In genomic region chr5:172006378-172007152, GRCh38 we compare ENCODE assay signal across 1 cellular context.
TF ChIP-seq lines count a peak whose summit lies in the region.

FBXW11 (minus strand) TSS chr5:172006638; CDS start chr5:172006502, 136 bp downstream.

TF ChIP-seq in WTC11, 78 proteins besides CTCF, POLR2A, EP300 and RAD21 (continued from another document):
- TF ChIP-seq, protein P1, sequence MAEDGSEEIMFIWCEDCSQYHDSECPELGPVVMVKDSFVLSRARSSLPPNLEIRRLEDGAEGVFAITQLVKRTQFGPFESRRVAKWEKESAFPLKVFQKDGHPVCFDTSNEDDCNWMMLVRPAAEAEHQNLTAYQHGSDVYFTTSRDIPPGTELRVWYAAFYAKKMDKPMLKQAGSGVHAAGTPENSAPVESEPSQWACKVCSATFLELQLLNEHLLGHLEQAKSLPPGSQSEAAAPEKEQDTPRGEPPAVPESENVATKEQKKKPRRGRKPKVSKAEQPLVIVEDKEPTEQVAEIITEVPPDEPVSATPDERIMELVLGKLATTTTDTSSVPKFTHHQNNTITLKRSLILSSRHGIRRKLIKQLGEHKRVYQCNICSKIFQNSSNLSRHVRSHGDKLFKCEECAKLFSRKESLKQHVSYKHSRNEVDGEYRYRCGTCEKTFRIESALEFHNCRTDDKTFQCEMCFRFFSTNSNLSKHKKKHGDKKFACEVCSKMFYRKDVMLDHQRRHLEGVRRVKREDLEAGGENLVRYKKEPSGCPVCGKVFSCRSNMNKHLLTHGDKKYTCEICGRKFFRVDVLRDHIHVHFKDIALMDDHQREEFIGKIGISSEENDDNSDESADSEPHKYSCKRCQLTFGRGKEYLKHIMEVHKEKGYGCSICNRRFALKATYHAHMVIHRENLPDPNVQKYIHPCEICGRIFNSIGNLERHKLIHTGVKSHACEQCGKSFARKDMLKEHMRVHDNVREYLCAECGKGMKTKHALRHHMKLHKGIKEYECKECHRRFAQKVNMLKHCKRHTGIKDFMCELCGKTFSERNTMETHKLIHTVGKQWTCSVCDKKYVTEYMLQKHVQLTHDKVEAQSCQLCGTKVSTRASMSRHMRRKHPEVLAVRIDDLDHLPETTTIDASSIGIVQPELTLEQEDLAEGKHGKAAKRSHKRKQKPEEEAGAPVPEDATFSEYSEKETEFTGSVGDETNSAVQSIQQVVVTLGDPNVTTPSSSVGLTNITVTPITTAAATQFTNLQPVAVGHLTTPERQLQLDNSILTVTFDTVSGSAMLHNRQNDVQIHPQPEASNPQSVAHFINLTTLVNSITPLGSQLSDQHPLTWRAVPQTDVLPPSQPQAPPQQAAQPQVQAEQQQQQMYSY (CRISPR knock-in tag; IDR thresholded peaks at IDR 0.05) = no peak
- TF ChIP-seq CBFB (CRISPR knock-in tag; IDR thresholded peaks at IDR 0.05; ENCODE audit: low read depth) (no peak), FOXP1 (CRISPR knock-in tag; IDR thresholded peaks at IDR 0.05; ENCODE audit: borderline replicate concordance) (peak; percentile 71), MXD4 (CRISPR knock-in tag; IDR thresholded peaks at IDR 0.05; ENCODE audit: borderline replicate concordance) (no peak), ZNF263 (CRISPR knock-in tag; IDR thresholded peaks at IDR 0.05; ENCODE audit: low read depth) (peak; percentile 89), ZNF423 (CRISPR knock-in tag; IDR thresholded peaks at IDR 0.05) (no peak), JUN (CRISPR knock-in tag; IDR thresholded peaks at IDR 0.05) (0 out of 2 replicates have a peak, but pooled peaks have one; percentile 39), ESRRA (CRISPR knock-in tag; IDR thresholded peaks at IDR 0.05; ENCODE audit: borderline replicate concordance) (0 out of 2 replicates have a peak, but pooled peaks have one; percentile 40), ZNF317 (CRISPR knock-in tag; IDR thresholded peaks at IDR 0.05; ENCODE audit: borderline replicate concordance, low read depth) (0 out of 2 replicates have a peak, but pooled peaks have one; percentile 6), ZNF232 (CRISPR knock-in tag; IDR thresholded peaks at IDR 0.05) (0 out of 2 replicates have a peak, but pooled peaks have one; percentile 38), HMGXB4 (CRISPR knock-in tag; IDR thresholded peaks at IDR 0.05) (peak; percentile 77), FOXK1 (CRISPR knock-in tag; IDR thresholded peaks at IDR 0.05) (peak; percentile 64; the same call in 1 of the 2 replicates), PRRX2 (CRISPR knock-in tag; IDR thresholded peaks at IDR 0.05) (no peak), ZNF121 (CRISPR knock-in tag; IDR thresholded peaks at IDR 0.05) (no peak), ZNF512 (CRISPR knock-in tag; IDR thresholded peaks at IDR 0.05; ENCODE audit: borderline replicate concordance) (no peak), ARID4B (CRISPR knock-in tag; IDR thresholded peaks at IDR 0.05; ENCODE audit: borderline replicate concordance) (peak; percentile 67; the same call in 1 of the 2 replicates), SP1 (CRISPR knock-in tag; conservative IDR thresholded peaks at IDR 0.05) (peak; percentile 81)
- TF ChIP-seq, protein P2, sequence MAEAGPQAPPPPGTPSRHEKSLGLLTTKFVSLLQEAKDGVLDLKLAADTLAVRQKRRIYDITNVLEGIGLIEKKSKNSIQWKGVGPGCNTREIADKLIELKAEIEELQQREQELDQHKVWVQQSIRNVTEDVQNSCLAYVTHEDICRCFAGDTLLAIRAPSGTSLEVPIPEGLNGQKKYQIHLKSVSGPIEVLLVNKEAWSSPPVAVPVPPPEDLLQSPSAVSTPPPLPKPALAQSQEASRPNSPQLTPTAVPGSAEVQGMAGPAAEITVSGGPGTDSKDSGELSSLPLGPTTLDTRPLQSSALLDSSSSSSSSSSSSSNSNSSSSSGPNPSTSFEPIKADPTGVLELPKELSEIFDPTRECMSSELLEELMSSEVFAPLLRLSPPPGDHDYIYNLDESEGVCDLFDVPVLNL (CRISPR knock-in tag; IDR thresholded peaks at IDR 0.05; ENCODE audit: borderline replicate concordance, low read depth) = peak; percentile 81; the same call in 1 of the 2 replicates
- TF ChIP-seq, protein P3, sequence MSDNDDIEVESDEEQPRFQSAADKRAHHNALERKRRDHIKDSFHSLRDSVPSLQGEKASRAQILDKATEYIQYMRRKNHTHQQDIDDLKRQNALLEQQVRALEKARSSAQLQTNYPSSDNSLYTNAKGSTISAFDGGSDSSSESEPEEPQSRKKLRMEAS (CRISPR knock-in tag; IDR thresholded peaks at IDR 0.05) = peak; percentile 81
- TF ChIP-seq, protein P4, sequence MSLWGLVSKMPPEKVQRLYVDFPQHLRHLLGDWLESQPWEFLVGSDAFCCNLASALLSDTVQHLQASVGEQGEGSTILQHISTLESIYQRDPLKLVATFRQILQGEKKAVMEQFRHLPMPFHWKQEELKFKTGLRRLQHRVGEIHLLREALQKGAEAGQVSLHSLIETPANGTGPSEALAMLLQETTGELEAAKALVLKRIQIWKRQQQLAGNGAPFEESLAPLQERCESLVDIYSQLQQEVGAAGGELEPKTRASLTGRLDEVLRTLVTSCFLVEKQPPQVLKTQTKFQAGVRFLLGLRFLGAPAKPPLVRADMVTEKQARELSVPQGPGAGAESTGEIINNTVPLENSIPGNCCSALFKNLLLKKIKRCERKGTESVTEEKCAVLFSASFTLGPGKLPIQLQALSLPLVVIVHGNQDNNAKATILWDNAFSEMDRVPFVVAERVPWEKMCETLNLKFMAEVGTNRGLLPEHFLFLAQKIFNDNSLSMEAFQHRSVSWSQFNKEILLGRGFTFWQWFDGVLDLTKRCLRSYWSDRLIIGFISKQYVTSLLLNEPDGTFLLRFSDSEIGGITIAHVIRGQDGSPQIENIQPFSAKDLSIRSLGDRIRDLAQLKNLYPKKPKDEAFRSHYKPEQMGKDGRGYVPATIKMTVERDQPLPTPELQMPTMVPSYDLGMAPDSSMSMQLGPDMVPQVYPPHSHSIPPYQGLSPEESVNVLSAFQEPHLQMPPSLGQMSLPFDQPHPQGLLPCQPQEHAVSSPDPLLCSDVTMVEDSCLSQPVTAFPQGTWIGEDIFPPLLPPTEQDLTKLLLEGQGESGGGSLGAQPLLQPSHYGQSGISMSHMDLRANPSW (CRISPR knock-in tag; conservative IDR thresholded peaks at IDR 0.05; ENCODE audit: low read depth) = no peak
- TF ChIP-seq, protein P5, sequence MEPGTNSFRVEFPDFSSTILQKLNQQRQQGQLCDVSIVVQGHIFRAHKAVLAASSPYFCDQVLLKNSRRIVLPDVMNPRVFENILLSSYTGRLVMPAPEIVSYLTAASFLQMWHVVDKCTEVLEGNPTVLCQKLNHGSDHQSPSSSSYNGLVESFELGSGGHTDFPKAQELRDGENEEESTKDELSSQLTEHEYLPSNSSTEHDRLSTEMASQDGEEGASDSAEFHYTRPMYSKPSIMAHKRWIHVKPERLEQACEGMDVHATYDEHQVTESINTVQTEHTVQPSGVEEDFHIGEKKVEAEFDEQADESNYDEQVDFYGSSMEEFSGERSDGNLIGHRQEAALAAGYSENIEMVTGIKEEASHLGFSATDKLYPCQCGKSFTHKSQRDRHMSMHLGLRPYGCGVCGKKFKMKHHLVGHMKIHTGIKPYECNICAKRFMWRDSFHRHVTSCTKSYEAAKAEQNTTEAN (CRISPR knock-in tag; IDR thresholded peaks at IDR 0.05) = peak; percentile 79; the same call in 1 of the 2 replicates
- TF ChIP-seq, protein P6, sequence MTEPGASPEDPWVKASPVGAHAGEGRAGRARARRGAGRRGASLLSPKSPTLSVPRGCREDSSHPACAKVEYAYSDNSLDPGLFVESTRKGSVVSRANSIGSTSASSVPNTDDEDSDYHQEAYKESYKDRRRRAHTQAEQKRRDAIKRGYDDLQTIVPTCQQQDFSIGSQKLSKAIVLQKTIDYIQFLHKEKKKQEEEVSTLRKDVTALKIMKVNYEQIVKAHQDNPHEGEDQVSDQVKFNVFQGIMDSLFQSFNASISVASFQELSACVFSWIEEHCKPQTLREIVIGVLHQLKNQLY (CRISPR knock-in tag; IDR thresholded peaks at IDR 0.05) = peak; percentile 56; the same call in 1 of the 2 replicates
TF ChIP-seq in WTC11: peak in this region for 22.
